ENCODE assay signal across 13 cellular contexts in the genomic region with DNA sequence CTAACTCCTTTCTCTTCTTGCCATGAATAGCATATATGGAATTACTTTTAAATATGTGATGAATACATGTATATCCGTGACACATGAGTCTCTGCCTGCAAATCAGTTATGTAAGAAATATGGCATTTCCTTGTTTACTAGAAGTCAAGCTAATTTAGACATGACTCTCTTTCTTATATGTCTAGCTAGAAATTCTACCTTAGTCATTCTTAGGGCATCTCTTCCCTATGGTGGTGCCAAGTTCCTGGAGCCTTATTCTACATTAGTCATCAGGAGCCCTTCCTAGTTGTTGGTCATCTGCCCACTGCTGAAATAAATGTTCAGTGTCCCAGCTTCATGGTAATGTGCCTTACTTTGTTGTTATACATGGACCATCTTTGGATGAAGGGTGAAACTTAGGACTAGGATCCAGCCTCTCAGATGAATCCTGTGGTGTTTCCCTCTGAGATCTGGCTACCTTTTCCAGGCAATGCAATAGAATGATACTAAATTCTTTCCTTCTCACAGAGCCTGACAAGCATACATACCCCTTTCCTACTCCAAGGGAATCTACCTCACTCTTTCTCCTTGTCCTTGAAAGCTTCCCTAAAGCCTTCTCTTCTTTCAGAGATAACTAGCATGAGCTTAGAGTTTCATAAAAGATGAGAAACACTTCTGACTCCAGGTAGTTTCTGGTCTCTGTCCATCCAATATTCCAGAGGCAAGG.
DNase-seq lines count a peak whose midpoint lies in the region; ATAC-seq, FAIRE-seq and TF ChIP-seq lines count a peak whose summit lies in the region.
"Had no signal": no experiment of that assay in that cellular context is flagged by ENCODE, and none has a peak within 500 bp of the region (broad histone marks: within the 10 kb centered on the region; RNA-seq: fewer than 3 reads in every experiment).

No MANE protein-coding gene starts in this region.

- no peaks in the 10 kb centered on the region for H3K27me3 ChIP-seq in uterus
- H3K27me3 ChIP-seq: sigmoid colon had no signal

- H3K36me3 Mint-ChIP-seq in nephron progenitor cell (ENCODE audit: low read depth): no peaks in the 10 kb centered on the region
- H3K36me3 Mint-ChIP-seq in glutamatergic neuron (ENCODE audit: unreplicated experiment): peaks cover 6% of the 10 kb centered on the region

- no peaks in the 10 kb centered on the region for H3K27me3 Mint-ChIP-seq in nephron progenitor cell (ENCODE audit: low read depth, poor library complexity)
- no peaks in the 10 kb centered on the region for H3K27me3 Mint-ChIP-seq in glutamatergic neuron (ENCODE audit: unreplicated experiment)

- TF ChIP-seq POLR2A in H54 (IDR thresholded peaks at IDR 0.05; ENCODE audit: low read depth, low read length): no peak
- TF ChIP-seq POLR2A in uterus (IDR thresholded peaks at IDR 0.05): no peak

- peak; percentile 97 for FAIRE-seq in H54 (lab: Jason Lieb, UNC)
- FAIRE-seq: TTC549 had no signal

- DNase-seq in H54 (ENCODE audit: insufficient read length, low spot score): peak; percentile 15
- peak; percentile 86 for DNase-seq in RWPE1 (ENCODE audit: low spot score)
- DNase-seq in fibroblast of gingiva (ENCODE audit: low read depth): peak; percentile 84
- DNase-seq in retinal pigment epithelial cell (ENCODE audit: low read depth): peak; percentile 63
- no peak for DNase-seq in nephron progenitor cell
- no peak for DNase-seq in glutamatergic neuron
- no peak for DNase-seq in uterus
- DNase-seq: caudate nucleus, DMS79 treated with DMSO at 0.1 percent for 48 hours, NCI-H2107, sigmoid colon had no signal

- H3K9me3 Mint-ChIP-seq in nephron progenitor cell (peaks cover 3% of the 10 kb centered on the region), glutamatergic neuron (ENCODE audit: unreplicated experiment) (peaks cover 5% of the 10 kb centered on the region)

- H3K4me1 Mint-ChIP-seq in nephron progenitor cell (no peaks in the 10 kb centered on the region), glutamatergic neuron (ENCODE audit: low read depth, unreplicated experiment) (no peaks in the 10 kb centered on the region)

- intact Hi-C loops in uterus (cut with DNase I; ENCODE audit: low total_unique reads): no loop called here

- H3K4me1 ChIP-seq in uterus: no peaks in the 10 kb centered on the region

- TF ChIP-seq CTCF in RWPE1 (conservative IDR thresholded peaks at IDR 0.05; ENCODE audit: low read depth): no peak
- TF ChIP-seq CTCF in retinal pigment epithelial cell (conservative IDR thresholded peaks at IDR 0.05; ENCODE audit: low read depth, low read length): no peak
- TF ChIP-seq CTCF in nephron progenitor cell (IDR thresholded peaks at IDR 0.05): no peak
- TF ChIP-seq CTCF in glutamatergic neuron (IDR thresholded peaks at IDR 0.05; ENCODE audit: partially characterized antibody, unreplicated experiment): no peak
- TF ChIP-seq CTCF in uterus (IDR thresholded peaks at IDR 0.05): no peak

- no peak for ATAC-seq in GM21737 (IDR thresholded peaks at IDR 0.05; ENCODE audit: unreplicated experiment)

- no peaks in the 10 kb centered on the region for H3K36me3 ChIP-seq in uterus
- H3K36me3 ChIP-seq: sigmoid colon had no signal

- CTCF ChIA-PET in RWPE1 (lab: Yijun Ruan, JAX): interaction anchor here (0.8 kb wide), 1 partner anchor 721 kb away, joined by 3 read pairs; no protein-coding TSS in a partner anchor

- H3K27ac Mint-ChIP-seq in nephron progenitor cell: no peak overlapping the region
- H3K27ac Mint-ChIP-seq in glutamatergic neuron (ENCODE audit: unreplicated experiment): no peak overlapping the region

- H3K4me3 ChIP-seq in retinal pigment epithelial cell (ENCODE audit: low read length): no peak overlapping the region
- no peak overlapping the region for H3K4me3 ChIP-seq in uterus
- H3K4me3 ChIP-seq: sigmoid colon had no signal

- H3K27ac ChIP-seq in RWPE1 (no peak overlapping the region), uterus (no peak overlapping the region)
- H3K27ac ChIP-seq: sigmoid colon had no signal

- H3K4me3 Mint-ChIP-seq in nephron progenitor cell (no peak overlapping the region), glutamatergic neuron (ENCODE audit: unreplicated experiment) (no peak overlapping the region)

- H3K9me3 ChIP-seq in uterus: no peaks in the 10 kb centered on the region
- H3K9me3 ChIP-seq: sigmoid colon had no signal

- POLR2A ChIA-PET in RWPE1 (lab: Yijun Ruan, JAX; ENCODE audit: low non-redundant PET): no interaction called here

Comparison
In these comparisons a context has a peak if more than half of its experiments do, and no peak if none do; other contexts are left out.
1. DNase-seq: peak in H54 (single experiment), RWPE1 (single experiment), fibroblast of gingiva (single experiment) and retinal pigment epithelial cell (single experiment); none in nephron progenitor cell (single experiment), glutamatergic neuron (single experiment) and uterus (0 of 2).